Comparison of ENCODE assay signal across 12 cellular contexts in genomic region chr20:36854343-36855240, GRCh38. TPM values are rescaled to one million over a fixed set of nuclear protein-coding genes. Genes with fewer than 3 reads are reported as not detected.
DNase-seq lines count a peak whose midpoint lies in the region; ATAC-seq, FAIRE-seq and TF ChIP-seq lines count a peak whose summit lies in the region.
"Had no signal": no experiment of that assay in that cellular context is flagged by ENCODE, and none has a peak within 500 bp of the region (broad histone marks: within the 10 kb centered on the region; RNA-seq: fewer than 3 reads in every experiment).

No MANE protein-coding gene starts in this region.

- no peak for FAIRE-seq in GM12892 (lab: Jason Lieb, UNC)

- no peak for TF ChIP-seq POLR2A in tibial nerve (IDR thresholded peaks at IDR 0.05)
- no peak for TF ChIP-seq POLR2A in GM12892 (IDR thresholded peaks at IDR 0.05; ENCODE audit: low read depth, low read length)

- 53 to 61% methylated on average over 20 to 22 of the region's 22 CpGs for WGBS in tibial nerve, 2 donors

- H3K36me3 ChIP-seq in mucosa of descending colon (ENCODE audit: low read depth) (no peaks in the 10 kb centered on the region), tibial nerve (no peaks in the 10 kb centered on the region)
- H3K36me3 ChIP-seq: prostate gland had no signal

- H3K27ac ChIP-seq in dorsolateral prefrontal cortex (peak overlapping the region; percentile 16 to 98 (median 91)), tibial nerve (peak overlapping the region; percentile 62 to 91 (median 80))

- ATAC-seq in mucosa of descending colon = peak; percentile 78
- ATAC-seq in HG03095 (IDR thresholded peaks at IDR 0.05; ENCODE audit: unreplicated experiment) = no peak

- H3K4me1 ChIP-seq in mucosa of descending colon (ENCODE audit: low read depth) = peaks cover 14% of the 10 kb centered on the region
- H3K4me1 ChIP-seq in tibial nerve = peaks cover 0 to 86% (median 56%) of the 10 kb centered on the region in 4 donors

- peak; percentile 19 to 22 for TF ChIP-seq EP300 in tibial nerve (IDR thresholded peaks at IDR 0.05)

- H3K4me3 ChIP-seq in dorsolateral prefrontal cortex (peak overlapping the region in 1 of 59 donors; percentile 7), mucosa of descending colon (no peak overlapping the region), tibial nerve (no peak overlapping the region)
- H3K4me3 ChIP-seq: prostate gland had no signal

- intact Hi-C loops in dorsolateral prefrontal cortex (cut with DNase I) = no loop called here
- intact Hi-C loops in mucosa of descending colon (cut with DNase I, micrococcal nuclease) = no loop called here

- H3K27me3 ChIP-seq in dorsolateral prefrontal cortex = no peaks in the 10 kb centered on the region
- H3K27me3 ChIP-seq in tibial nerve = no peaks in the 10 kb centered on the region

- DNase-seq in M059J (ENCODE audit: low read depth) (peak; percentile 66), dorsolateral prefrontal cortex (no peak), mucosa of descending colon (peak; percentile 62 to 78 (median 74)), tibial nerve (ENCODE audit: low spot score in 2 of 2) (peak in 1 of 2 donors; percentile 52), mucosa of gallbladder (ENCODE audit: low spot score) (no peak), superior temporal gyrus (ENCODE audit: extremely low spot score) (no peak), GM12892 (ENCODE audit: insufficient read length) (no peak)
- DNase-seq: effector CD8-positive, alpha-beta T cell; GOT3; immature natural killer cell had no signal

- TF ChIP-seq CTCF in dorsolateral prefrontal cortex (IDR thresholded peaks at IDR 0.05 in 54 of 56, conservative IDR thresholded peaks at IDR 0.05 in 2 of 56; ENCODE audit: low read depth in 1 of 56, partially characterized antibody in 56 of 56) = no peak
- no peak for TF ChIP-seq CTCF in mucosa of descending colon (IDR thresholded peaks at IDR 0.05)
- TF ChIP-seq CTCF in tibial nerve (IDR thresholded peaks at IDR 0.05) = no peak

- H3K9me3 ChIP-seq in mucosa of descending colon (no peaks in the 10 kb centered on the region), tibial nerve (no peaks in the 10 kb centered on the region)
- H3K9me3 ChIP-seq: prostate gland had no signal

RNA-seq across cellular contexts. Expression of gene TLDC2, which starts 21.3 kb away (rescaled TPM):
- not detected in 2 replicates for total RNA-seq in M059J (2014; rRNA removed; shearing (Covaris generic))
- total RNA-seq in dorsolateral prefrontal cortex = under 1 TPM in 4 of 120 experiments, not detected in 116; 0.32 to 0.57 (median 0.38) TPM
- 10 to 100 TPM; 11.6 to 35.0 (median 30.0) TPM for total RNA-seq in mucosa of descending colon
- total RNA-seq in tibial nerve = not detected
- 9.7 TPM for total RNA-seq in mucosa of gallbladder
- polyA plus RNA-seq in GM12892 (2012; ENCODE audit: missing spikeins) = 0.68 TPM

Comparison
In these comparisons a context has a peak if more than half of its experiments do, and no peak if none do; other contexts are left out.
1. DNase-seq: peak in M059J (single experiment) and mucosa of descending colon (3 of 3); none in dorsolateral prefrontal cortex (0 of 10), mucosa of gallbladder (single experiment), superior temporal gyrus (single experiment) and GM12892 (single experiment).